1 cellular context compared by ENCODE assay signal in the genomic region with DNA sequence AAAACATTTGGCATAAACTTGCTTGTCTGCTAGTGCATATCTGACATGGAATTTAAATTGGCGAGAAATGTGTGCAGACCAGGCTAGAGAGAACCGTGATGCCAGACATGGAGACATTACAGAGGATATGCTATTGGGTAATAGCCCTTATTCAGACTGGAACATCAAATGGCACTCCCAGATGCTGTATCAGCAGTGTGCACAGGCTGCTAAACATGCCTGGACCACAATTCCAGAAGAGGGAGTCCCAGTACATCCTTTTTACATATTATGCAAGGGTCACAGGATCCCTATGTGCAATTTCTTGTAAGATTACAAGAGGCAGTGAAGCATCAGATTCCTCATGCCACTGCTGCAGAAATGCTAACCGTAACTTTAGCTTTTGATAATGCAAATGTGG.
TF ChIP-seq lines count a peak whose summit lies in the region.

No MANE protein-coding gene starts in this region.

TF ChIP-seq in neural cell, 6 proteins besides CTCF, POLR2A, EP300 and RAD21 (continued from another document):
- TF ChIP-seq TAF1 (IDR thresholded peaks at IDR 0.05; ENCODE audit: low read depth) (no peak), POLR2AphosphoS5 (IDR thresholded peaks at IDR 0.05) (no peak), MXI1 (conservative IDR thresholded peaks at IDR 0.05; ENCODE audit: poor library complexity, severe bottlenecking) (no peak), EZH2 (IDR thresholded peaks at IDR 0.05; ENCODE audit: borderline replicate concordance, insufficient read depth, low read length, poor library complexity, severe bottlenecking) (no peak)
- TF ChIP-seq, protein P1, sequence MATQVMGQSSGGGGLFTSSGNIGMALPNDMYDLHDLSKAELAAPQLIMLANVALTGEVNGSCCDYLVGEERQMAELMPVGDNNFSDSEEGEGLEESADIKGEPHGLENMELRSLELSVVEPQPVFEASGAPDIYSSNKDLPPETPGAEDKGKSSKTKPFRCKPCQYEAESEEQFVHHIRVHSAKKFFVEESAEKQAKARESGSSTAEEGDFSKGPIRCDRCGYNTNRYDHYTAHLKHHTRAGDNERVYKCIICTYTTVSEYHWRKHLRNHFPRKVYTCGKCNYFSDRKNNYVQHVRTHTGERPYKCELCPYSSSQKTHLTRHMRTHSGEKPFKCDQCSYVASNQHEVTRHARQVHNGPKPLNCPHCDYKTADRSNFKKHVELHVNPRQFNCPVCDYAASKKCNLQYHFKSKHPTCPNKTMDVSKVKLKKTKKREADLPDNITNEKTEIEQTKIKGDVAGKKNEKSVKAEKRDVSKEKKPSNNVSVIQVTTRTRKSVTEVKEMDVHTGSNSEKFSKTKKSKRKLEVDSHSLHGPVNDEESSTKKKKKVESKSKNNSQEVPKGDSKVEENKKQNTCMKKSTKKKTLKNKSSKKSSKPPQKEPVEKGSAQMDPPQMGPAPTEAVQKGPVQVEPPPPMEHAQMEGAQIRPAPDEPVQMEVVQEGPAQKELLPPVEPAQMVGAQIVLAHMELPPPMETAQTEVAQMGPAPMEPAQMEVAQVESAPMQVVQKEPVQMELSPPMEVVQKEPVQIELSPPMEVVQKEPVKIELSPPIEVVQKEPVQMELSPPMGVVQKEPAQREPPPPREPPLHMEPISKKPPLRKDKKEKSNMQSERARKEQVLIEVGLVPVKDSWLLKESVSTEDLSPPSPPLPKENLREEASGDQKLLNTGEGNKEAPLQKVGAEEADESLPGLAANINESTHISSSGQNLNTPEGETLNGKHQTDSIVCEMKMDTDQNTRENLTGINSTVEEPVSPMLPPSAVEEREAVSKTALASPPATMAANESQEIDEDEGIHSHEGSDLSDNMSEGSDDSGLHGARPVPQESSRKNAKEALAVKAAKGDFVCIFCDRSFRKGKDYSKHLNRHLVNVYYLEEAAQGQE (IDR thresholded peaks at IDR 0.05; ENCODE audit: borderline replicate concordance) = no peak
TF ChIP-seq in neural cell: peak in this region for 0.
